ENCODE assay signal across 1 cellular context in the genomic region with DNA sequence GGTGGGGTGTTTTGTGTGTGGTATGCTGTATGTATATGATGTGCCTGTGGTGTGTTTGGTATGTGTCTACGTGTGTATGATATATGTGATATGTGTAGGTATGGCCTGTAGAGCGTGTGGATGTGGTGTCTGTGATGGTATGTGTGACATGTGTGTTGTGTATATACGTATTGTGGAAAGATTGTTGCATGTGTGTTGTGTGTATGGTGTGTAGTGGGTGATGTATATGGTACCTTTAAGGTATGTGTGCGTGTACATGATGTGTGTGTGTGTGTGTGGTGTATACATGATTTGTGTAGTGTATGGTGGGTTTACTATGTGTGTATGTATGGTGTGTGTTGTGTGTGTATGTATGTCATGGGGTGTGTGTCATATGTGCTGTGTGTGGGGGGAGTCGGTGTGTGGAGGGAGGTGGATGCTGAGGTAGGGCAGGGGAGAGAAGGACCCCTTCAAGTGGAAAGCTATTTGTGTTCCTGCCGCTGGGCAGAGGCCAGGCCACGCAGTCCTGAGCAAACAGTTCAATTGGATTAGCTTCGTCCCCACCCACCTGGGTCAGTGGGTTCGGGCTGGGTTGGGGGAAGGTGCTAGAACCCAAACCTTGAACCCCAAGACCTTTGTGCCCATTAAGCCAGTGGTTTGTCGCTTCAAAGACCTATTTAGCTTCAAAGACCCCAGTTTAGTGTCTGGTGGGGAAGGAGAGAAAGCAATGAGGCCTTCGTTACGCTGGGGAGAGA.
A peak's percentile ranks its signal among the peaks of the same experiment; 100 is the strongest.
TF ChIP-seq lines count a peak whose summit lies in the region.

No MANE protein-coding gene starts in this region.

TF ChIP-seq in K562, 482 proteins besides CTCF, POLR2A, EP300 and RAD21 (continued from another document):
- TF ChIP-seq SMAD3 (CRISPR knock-in tag; conservative IDR thresholded peaks at IDR 0.05) (no peak), NCOA4 (IDR thresholded peaks at IDR 0.05; ENCODE audit: partially characterized antibody) (no peak), ZNF449 (CRISPR knock-in tag; IDR thresholded peaks at IDR 0.05) (no peak), ILF3 (IDR thresholded peaks at IDR 0.05; ENCODE audit: borderline replicate concordance) (no peak), RBM34 (IDR thresholded peaks at IDR 0.05; ENCODE audit: borderline replicate concordance, insufficient read depth, low read length) (no peak), KDM4B (IDR thresholded peaks at IDR 0.05; ENCODE audit: borderline replicate concordance in 2 of 2, low read depth in 1 of 2) (no peak), TAF1 (IDR thresholded peaks at IDR 0.05; ENCODE audit: control insufficient read depth, extremely low read depth, insufficient read depth, low read length, severe bottlenecking) (no peak), ETV6 (IDR thresholded peaks at IDR 0.05; ENCODE audit: borderline replicate concordance in 1 of 2, low read depth in 2 of 2, low read length in 1 of 2) (no peak), ETV6 (CRISPR knock-in tag; IDR thresholded peaks at IDR 0.05; ENCODE audit: borderline replicate concordance) (no peak), CAMTA2 (CRISPR knock-in tag; conservative IDR thresholded peaks at IDR 0.05) (no peak), LCOR (CRISPR knock-in tag; IDR thresholded peaks at IDR 0.05) (no peak), ZBTB40 (IDR thresholded peaks at IDR 0.05) (no peak), ZBTB40 (CRISPR knock-in tag; IDR thresholded peaks at IDR 0.05) (peak; percentile 23; the same call in 1 of the 2 replicates), CXXC5 (CRISPR knock-in tag; IDR thresholded peaks at IDR 0.05) (no peak)
- TF ChIP-seq, protein P1, sequence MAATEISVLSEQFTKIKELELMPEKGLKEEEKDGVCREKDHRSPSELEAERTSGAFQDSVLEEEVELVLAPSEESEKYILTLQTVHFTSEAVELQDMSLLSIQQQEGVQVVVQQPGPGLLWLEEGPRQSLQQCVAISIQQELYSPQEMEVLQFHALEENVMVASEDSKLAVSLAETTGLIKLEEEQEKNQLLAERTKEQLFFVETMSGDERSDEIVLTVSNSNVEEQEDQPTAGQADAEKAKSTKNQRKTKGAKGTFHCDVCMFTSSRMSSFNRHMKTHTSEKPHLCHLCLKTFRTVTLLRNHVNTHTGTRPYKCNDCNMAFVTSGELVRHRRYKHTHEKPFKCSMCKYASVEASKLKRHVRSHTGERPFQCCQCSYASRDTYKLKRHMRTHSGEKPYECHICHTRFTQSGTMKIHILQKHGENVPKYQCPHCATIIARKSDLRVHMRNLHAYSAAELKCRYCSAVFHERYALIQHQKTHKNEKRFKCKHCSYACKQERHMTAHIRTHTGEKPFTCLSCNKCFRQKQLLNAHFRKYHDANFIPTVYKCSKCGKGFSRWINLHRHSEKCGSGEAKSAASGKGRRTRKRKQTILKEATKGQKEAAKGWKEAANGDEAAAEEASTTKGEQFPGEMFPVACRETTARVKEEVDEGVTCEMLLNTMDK (IDR thresholded peaks at IDR 0.05; ENCODE audit: borderline replicate concordance, insufficient read depth, low read depth, low read length, poor library complexity, severe bottlenecking): no peak
- TF ChIP-seq, protein P2, sequence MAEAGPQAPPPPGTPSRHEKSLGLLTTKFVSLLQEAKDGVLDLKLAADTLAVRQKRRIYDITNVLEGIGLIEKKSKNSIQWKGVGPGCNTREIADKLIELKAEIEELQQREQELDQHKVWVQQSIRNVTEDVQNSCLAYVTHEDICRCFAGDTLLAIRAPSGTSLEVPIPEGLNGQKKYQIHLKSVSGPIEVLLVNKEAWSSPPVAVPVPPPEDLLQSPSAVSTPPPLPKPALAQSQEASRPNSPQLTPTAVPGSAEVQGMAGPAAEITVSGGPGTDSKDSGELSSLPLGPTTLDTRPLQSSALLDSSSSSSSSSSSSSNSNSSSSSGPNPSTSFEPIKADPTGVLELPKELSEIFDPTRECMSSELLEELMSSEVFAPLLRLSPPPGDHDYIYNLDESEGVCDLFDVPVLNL (CRISPR knock-in tag; IDR thresholded peaks at IDR 0.05; ENCODE audit: low read depth): no peak
